In genomic region chr4:100935090-100935489, GRCh38 we compare ENCODE assay signal across 10 cellular contexts.
DNase-seq lines count a peak whose midpoint lies in the region; ATAC-seq and TF ChIP-seq lines count a peak whose summit lies in the region.
"Had no signal": no experiment of that assay in that cellular context is flagged by ENCODE, and none has a peak within 500 bp of the region (broad histone marks: within the 10 kb centered on the region; RNA-seq: fewer than 3 reads in every experiment).

No MANE protein-coding gene starts in this region.

- H4K20me1 ChIP-seq in IMR-90 (ENCODE audit: insufficient read depth, low read length) (no peaks in the 10 kb centered on the region), mammary epithelial cell (ENCODE audit: insufficient read depth, low read length) (no peaks in the 10 kb centered on the region)

- BruUV-seq in IMR-90 (replicated peaks; lab: Mats Ljungman, UMichigan) (no TSS peak), mammary epithelial cell (replicated peaks; lab: Mats Ljungman, UMichigan) (no TSS peak)

- ATAC-seq in IMR-90 (ENCODE audit: low read depth) (no peak), HG03571 (IDR thresholded peaks at IDR 0.05; ENCODE audit: unreplicated experiment) (no peak), heart left ventricle (no peak)
- ATAC-seq: left lung had no signal

- POLR2A ChIA-PET in IMR-90 (lab: Charles Lee; ENCODE audit: unreplicated experiment): no interaction called here

- no peaks in the 10 kb centered on the region for H3K9me3 Mint-ChIP-seq in osteocyte (ENCODE audit: unreplicated experiment)

- peaks cover 5% of the 10 kb centered on the region for H3K4me1 Mint-ChIP-seq in osteocyte (ENCODE audit: unreplicated experiment)

- in situ Hi-C loops in IMR-90 (cut with MboI; ENCODE audit: low sequenced_read_pairs) (no loop called here), mammary epithelial cell (cut with MboI; ENCODE audit: low sequenced_read_pairs in 2 of 2) (no loop called here)

- H3K4me3 ChIP-seq in IMR-90 (ENCODE audit: insufficient read depth, low read depth, low read length) (no peak overlapping the region), mammary epithelial cell (replicated peaks in 1 of 3; ENCODE audit: insufficient read depth in 1 of 3, low read depth in 2 of 3, low read length in 3 of 3) (no peak overlapping the region), heart left ventricle (no peak overlapping the region)
- H3K4me3 ChIP-seq: left lung, SK-N-MC had no signal

- no peak overlapping the region for H4K5ac ChIP-seq in IMR-90 (ENCODE audit: low read depth, low read length)

- no peak overlapping the region for H4K8ac ChIP-seq in IMR-90 (ENCODE audit: low read depth in 2 of 2, low read length in 2 of 2)

- H2AK9ac ChIP-seq in IMR-90 (replicated peaks; ENCODE audit: low read depth, low read length, poor library complexity): no peak overlapping the region

- WGBS in IMR-90 (ENCODE audit: extremely low coverage in 2 of 2, insufficient read length in 1 of 2), 2 experiments: no CpG with 5 or more reads among the region's 1 CpG
- 0% methylated on average over 1 of the region's 1 CpG for WGBS in mammary epithelial cell (ENCODE audit: low coverage, missing lambda C conversion rate)
- WGBS in heart left ventricle, 4 donors: 76 to 86% (median 80%) methylated on average over 1 of the region's 1 CpG

- 0 out of 2 replicates have a peak, but pooled peaks have one; percentile 15 for TF ChIP-seq CTCF in IMR-90 (conservative IDR thresholded peaks at IDR 0.05; ENCODE audit: low read depth, low read length)
- peak; percentile 37 to 72 for TF ChIP-seq CTCF in mammary epithelial cell (conservative IDR thresholded peaks at IDR 0.05 in 1 of 2, IDR thresholded peaks at IDR 0.05 in 1 of 2; ENCODE audit: extremely low read depth in 1 of 2, insufficient read depth in 1 of 2, low read depth in 1 of 2, low read length in 2 of 2)
- TF ChIP-seq CTCF in osteocyte (IDR thresholded peaks at IDR 0.05): peak; percentile 47
- TF ChIP-seq CTCF in heart left ventricle (IDR thresholded peaks at IDR 0.05): peak in 4 of 12 donors; percentile 12 to 20 (median 16)

- H3K4me3 Mint-ChIP-seq in osteocyte (ENCODE audit: unreplicated experiment): no peak overlapping the region

- no peak overlapping the region for H3K27ac ChIP-seq in IMR-90 (ENCODE audit: insufficient read depth, low read length)
- H3K27ac ChIP-seq in mammary epithelial cell (ENCODE audit: insufficient read depth, low read depth, low read length): no peak overlapping the region
- H3K27ac ChIP-seq in heart left ventricle: no peak overlapping the region
- H3K27ac ChIP-seq: left lung, SK-N-MC had no signal

- H3K36me3 ChIP-seq in IMR-90 (ENCODE audit: control insufficient read depth, insufficient read depth, low read length) (no peaks in the 10 kb centered on the region), mammary epithelial cell (ENCODE audit: insufficient read depth, low read length) (no peaks in the 10 kb centered on the region), heart left ventricle (no peaks in the 10 kb centered on the region)
- H3K36me3 ChIP-seq: left lung had no signal

- intact Hi-C loops in IMR-90 (cut with micrococcal nuclease): no loop called here
- intact Hi-C loops in mammary epithelial cell (cut with micrococcal nuclease): no loop called here
- intact Hi-C loops in heart left ventricle (cut with DNase I): no loop called here

- CTCF ChIA-PET in IMR-90 (lab: Yijun Ruan, JAX) (interaction anchor here (1.0 kb wide), 1 partner anchor 10 kb away, joined by 3 read pairs; no protein-coding TSS in a partner anchor), mammary epithelial cell (lab: Charles Lee; ENCODE audit: low non-redundant PET) (interaction anchor here (0.6 kb wide), 1 partner anchor 799 kb away, joined by 7 read pairs; no protein-coding TSS in a partner anchor)

- no peaks in the 10 kb centered on the region for H3K4me1 ChIP-seq in IMR-90 (ENCODE audit: control insufficient read depth, insufficient read depth, low read length)
- no peaks in the 10 kb centered on the region for H3K4me1 ChIP-seq in mammary epithelial cell (ENCODE audit: insufficient read depth, low read length)
- peaks cover 0 to 9% (median 0%) of the 10 kb centered on the region in 12 donors for H3K4me1 ChIP-seq in heart left ventricle
- H3K4me1 ChIP-seq: left lung had no signal

- H2AFZ ChIP-seq in IMR-90 (replicated peaks; ENCODE audit: low read length, poor library complexity) (no peak overlapping the region), mammary epithelial cell (ENCODE audit: low read depth, low read length) (no peak overlapping the region)

- H3K27ac Mint-ChIP-seq in osteocyte (ENCODE audit: unreplicated experiment): no peak overlapping the region

- no peak overlapping the region for H3K14ac ChIP-seq in IMR-90 (replicated peaks; ENCODE audit: low read depth, low read length)

- H3K79me1 ChIP-seq in IMR-90 (ENCODE audit: low read depth in 1 of 2, low read length in 2 of 2): no peaks in the 10 kb centered on the region

- H3K4ac ChIP-seq in IMR-90 (ENCODE audit: low read depth, low read length): no peak overlapping the region

- H2AK5ac ChIP-seq in IMR-90 (ENCODE audit: low read depth, low read length): no peak overlapping the region

- H2BK15ac ChIP-seq in IMR-90 (ENCODE audit: low read depth, low read length): no peak overlapping the region

- no peak overlapping the region for H2BK120ac ChIP-seq in IMR-90 (ENCODE audit: low read depth, low read length)

- H3K18ac ChIP-seq in IMR-90 (ENCODE audit: low read depth, low read length): no peak overlapping the region

- H3K27me3 ChIP-seq in IMR-90 (ENCODE audit: control insufficient read depth, insufficient read depth, low read length) (no peaks in the 10 kb centered on the region; the same call in 1 of the 2 replicates), mammary epithelial cell (ENCODE audit: insufficient read depth, low read length) (no peaks in the 10 kb centered on the region), heart left ventricle (no peaks in the 10 kb centered on the region)
- H3K27me3 ChIP-seq: left lung had no signal

- peaks cover 6% of the 10 kb centered on the region for H3K27me3 Mint-ChIP-seq in osteocyte (ENCODE audit: unreplicated experiment)

- no peaks in the 10 kb centered on the region for H3K9me3 ChIP-seq in IMR-90 (ENCODE audit: control insufficient read depth, insufficient read depth, low read length)
- H3K9me3 ChIP-seq in mammary epithelial cell (replicated peaks; ENCODE audit: insufficient read depth, low read length): no peaks in the 10 kb centered on the region
- peaks cover 0 to 7% (median 0%) of the 10 kb centered on the region in 12 donors for H3K9me3 ChIP-seq in heart left ventricle

- no peak overlapping the region for H3K56ac ChIP-seq in IMR-90 (ENCODE audit: extremely low read depth, insufficient read depth, low read length)

- H3K23ac ChIP-seq in IMR-90 (ENCODE audit: low read depth, low read length): no peak overlapping the region

- H3K79me2 ChIP-seq in mammary epithelial cell (ENCODE audit: insufficient read depth, low read length): no peaks in the 10 kb centered on the region

- no peaks in the 10 kb centered on the region for H3K36me3 Mint-ChIP-seq in osteocyte (ENCODE audit: unreplicated experiment)

- TF ChIP-seq RAD21 in IMR-90 (IDR thresholded peaks at IDR 0.05; ENCODE audit: low read length): 0 out of 2 replicates have a peak, but pooled peaks have one; percentile 9

- no peak overlapping the region for H2BK20ac ChIP-seq in IMR-90 (ENCODE audit: low read depth, low read length)

- peak; percentile 31 for DNase-seq in DMS153 (lab: John Stamatoyannopoulos, UW)
- DNase-seq in DMS153 treated with DMSO at 0.1 percent for 48 hours (lab: John Stamatoyannopoulos, UW; ENCODE audit: unreplicated experiment): no peak
- peak; percentile 2 for DNase-seq in IMR-90
- peak; percentile 11 for DNase-seq in mammary epithelial cell
- no peak for DNase-seq in osteocyte (ENCODE audit: extremely low spot score, unreplicated experiment)
- no peak for DNase-seq in heart left ventricle
- no peak for DNase-seq in NCI-H2196 (lab: John Stamatoyannopoulos, UW; ENCODE audit: unreplicated experiment)
- DNase-seq: left lung had no signal

- H2BK5ac ChIP-seq in IMR-90 (ENCODE audit: low read depth, low read length, poor library complexity, severe bottlenecking): no peak overlapping the region

- dilution Hi-C loops in IMR-90 (cut with HindIII; ENCODE audit: low sequenced_read_pairs, unreplicated experiment) (no loop called here), mammary epithelial cell (cut with HindIII; ENCODE audit: low sequenced_read_pairs) (no loop called here)

- H4K91ac ChIP-seq in IMR-90 (ENCODE audit: insufficient read depth, low read depth, low read length): no peak overlapping the region

- no peak for TF ChIP-seq POLR2A in IMR-90 (IDR thresholded peaks at IDR 0.05; ENCODE audit: low read depth, low read length)
- TF ChIP-seq POLR2A in heart left ventricle (IDR thresholded peaks at IDR 0.05): no peak

- H3K4me2 ChIP-seq in IMR-90 (ENCODE audit: low read depth, low read length): no peak overlapping the region
- no peak overlapping the region for H3K4me2 ChIP-seq in mammary epithelial cell (ENCODE audit: insufficient read depth, low read depth, low read length)

- no peak overlapping the region for H3K9ac ChIP-seq in IMR-90 (ENCODE audit: low read depth, low read length)
- no peak overlapping the region for H3K9ac ChIP-seq in mammary epithelial cell (ENCODE audit: insufficient read depth, low read length)

- H3K9me1 ChIP-seq in IMR-90 (ENCODE audit: insufficient read depth, low read length): no peaks in the 10 kb centered on the region

TF ChIP-seq in IMR-90, 13 proteins besides CTCF, POLR2A, EP300 and RAD21:
- peak; percentile 16; the same call in 1 of the 2 replicates for TF ChIP-seq SMC3 (IDR thresholded peaks at IDR 0.05; ENCODE audit: low read depth, low read length)
- TF ChIP-seq CEBPB (IDR thresholded peaks at IDR 0.05; ENCODE audit: low read depth, low read length): no peak
- TF ChIP-seq FOS (IDR thresholded peaks at IDR 0.05; ENCODE audit: low read depth, low read length): no peak

Comparison
In these comparisons a context has a peak if more than half of its experiments do, and no peak if none do; other contexts are left out.
1. DNase-seq: peak in DMS153 (single experiment), IMR-90 (single experiment) and mammary epithelial cell (single experiment); none in DMS153 treated with DMSO at 0.1 percent for 48 hours (single experiment), osteocyte (single experiment), heart left ventricle (0 of 5) and NCI-H2196 (single experiment).